In genomic region chr13:59522652-59523051, GRCh38 we compare ENCODE assay signal across 27 cellular contexts.
"Had no signal": no experiment of that assay in that cellular context is flagged by ENCODE, and none has a peak within 500 bp of the region (broad histone marks: within the 10 kb centered on the region; RNA-seq: fewer than 3 reads in every experiment).

No MANE protein-coding gene starts in this region.

- FAIRE-seq: urothelium cell line had no signal

- H3K4me1 ChIP-seq: stomach, suprapubic skin, testis, thyroid gland, tibial artery, tibial nerve, transverse colon, upper lobe of left lung, upper lobe of right lung, uterus, vagina had no signal

- ATAC-seq: stimulated activated effector memory CD8-positive, alpha-beta T cell treated with anti-CD3 and anti-CD28 coated beads, Interleukin-12 subunit alpha, Interleukin-12 subunit beta, amount 100 ng/mL, for 72 hours; stimulated activated memory B cell treated with anti-CD40 and anti-IgM and Interleukin-4, amounts not matched to agents 10 μg/mL and 1 μg/mL and 100 μg/mL, for 72 hours; stimulated activated naive B cell treated with anti-CD40 and anti-IgM and Interleukin-4, amounts not matched to agents 10 μg/mL and 1 μg/mL and 100 μg/mL, for 72 hours; stimulated activated naive CD8-positive, alpha-beta T cell treated with anti-CD3 and anti-CD28 coated beads, Interleukin-15, amount 100 ng/mL, for 72 hours; stimulated activated naive CD8-positive, alpha-beta T cell treated with anti-CD3 and anti-CD28 coated beads, Interleukin-15, Interleukin-2, amounts not matched to agents 100 U/mL and 50 U/mL, for 24 hours; upper lobe of right lung had no signal

- H3K9me3 ChIP-seq: stomach, suprapubic skin, testis, thoracic aorta, thyroid gland, tibial artery, tibial nerve, transverse colon, upper lobe of left lung, upper lobe of right lung, uterus, vagina had no signal

- DNase-seq: stimulated activated CD4-positive, alpha-beta T cell treated with anti-CD3 and anti-CD28 coated beads, Interleukin-2, amount 100 ng/mL, for 48 hours; stimulated activated CD4-positive, alpha-beta T cell treated with anti-CD3 and anti-CD28 coated beads, Interleukin-4, amount 100 ng/mL, for 1 hour; stimulated activated CD4-positive, alpha-beta T cell treated with anti-CD3 and anti-CD28 coated beads, Interleukin-4, amount 100 ng/mL, for 24 hours; stimulated activated CD4-positive, alpha-beta T cell treated with anti-CD3 and anti-CD28 coated beads, Interleukin-4, amount 100 ng/mL, for 4 hours; stimulated activated CD8-positive, alpha-beta memory T cell treated with anti-CD3 and anti-CD28 coated beads, Interleukin-4, amount 100 ng/mL, for 48 hours; stimulated activated naive B cell treated with anti-CD40 and anti-IgM and Interleukin-4, amounts not matched to agents 10 μg/mL and 1 μg/mL and 100 μg/mL, for 72 hours; stimulated activated naive CD4-positive, alpha-beta T cell; stimulated activated naive CD4-positive, alpha-beta T cell treated with Interleukin-2 at 50 U/mL for 16 hours; stimulated activated naive CD8-positive, alpha-beta T cell treated with anti-CD3 and anti-CD28 coated beads, Interleukin-15, amount 100 ng/mL, for 72 hours; stimulated activated naive CD8-positive, alpha-beta T cell treated with anti-CD3 and anti-CD28 coated beads, Interleukin-15, Interleukin-2, amounts not matched to agents 100 U/mL and 50 U/mL, for 24 hours; stomach; substantia nigra; testis; thyroid gland; tibial artery; transverse colon; trophoblast cell; upper lobe of left lung; upper lobe of right lung; uterus had no signal

- H3K36me3 ChIP-seq: stomach, suprapubic skin, thoracic aorta, thyroid gland, tibial artery, tibial nerve, transverse colon, upper lobe of left lung, upper lobe of right lung, uterus, vagina had no signal

- H3K27me3 ChIP-seq: stomach, suprapubic skin, testis, thyroid gland, tibial artery, tibial nerve, transverse colon, upper lobe of left lung, upper lobe of right lung, uterus, vagina had no signal

- H3K4me3 ChIP-seq: stomach, suprapubic skin, testis, thoracic aorta, thyroid gland, tibial artery, tibial nerve, transverse colon, upper lobe of left lung, upper lobe of right lung, uterus, vagina had no signal

- H3K27ac ChIP-seq: stomach, suprapubic skin, testis, thoracic aorta, thyroid gland, tibial artery, tibial nerve, transverse colon, upper lobe of left lung, upper lobe of right lung, uterus, vagina had no signal
